8 cellular contexts compared by ENCODE assay signal in the genomic region with DNA sequence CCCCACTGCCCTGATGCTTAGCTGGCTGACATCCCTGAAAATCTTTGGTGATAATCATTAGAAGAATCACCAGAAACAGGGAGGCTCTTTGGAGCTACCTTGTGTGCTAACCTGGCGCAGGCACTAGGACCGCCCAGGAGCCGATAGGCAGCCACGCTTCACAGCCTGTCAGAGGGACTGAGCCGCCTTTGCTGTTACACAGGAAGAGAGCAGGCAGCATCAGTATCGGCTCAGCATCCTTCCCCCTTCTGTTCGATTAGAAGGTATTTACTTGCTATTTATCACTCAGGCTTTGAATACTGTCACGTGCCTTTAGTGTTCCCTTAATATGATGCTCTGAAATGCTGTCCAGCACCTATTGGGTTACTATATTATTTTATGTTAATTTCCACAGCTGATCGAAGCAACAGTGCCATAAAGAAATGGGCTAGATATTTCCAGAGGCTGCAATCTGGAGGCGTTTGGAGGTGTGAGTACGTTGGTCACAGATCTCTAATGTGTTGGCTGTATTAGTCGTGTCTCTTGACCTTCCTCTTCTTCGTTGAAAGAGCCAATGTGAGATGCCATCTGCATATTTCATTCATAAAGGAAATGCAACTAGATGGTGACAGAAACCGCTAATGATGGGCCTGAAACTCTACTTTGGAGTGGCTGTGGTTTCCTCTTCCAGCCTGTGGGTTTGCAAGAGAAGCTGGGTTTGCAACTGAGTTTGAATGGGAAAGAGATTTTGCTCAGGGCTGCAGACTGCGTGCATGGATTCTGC.
DNase-seq lines count a peak whose midpoint lies in the region; ATAC-seq and TF ChIP-seq lines count a peak whose summit lies in the region.
"Had no signal": no experiment of that assay in that cellular context is flagged by ENCODE, and none has a peak within 500 bp of the region (broad histone marks: within the 10 kb centered on the region; RNA-seq: fewer than 3 reads in every experiment).

No MANE protein-coding gene starts in this region.

- DNase-seq in HCEC 1CT (peak; percentile 41), NCI-H510A (lab: John Stamatoyannopoulos, UW) (peak; percentile 25), left ventricle myocardium inferior (no peak)
- peak; percentile 60 for DNase-seq in activated T-helper 2 cell treated with anti-CD3 and anti-CD28 coated beads, Interferon-gamma antibody, Interleukin-2, Interleukin-4, amounts not matched to agents 10 μg/mL and 5 μg/mL and 100 μg/mL, durations not matched to agents 14 hours and 24 hours and 36 hours (ENCODE audit: low spot score)
- peak; percentile 12 for DNase-seq in stimulated activated naive CD4-positive, alpha-beta T cell treated with Interleukin-2 at 50 U/mL for 16 hours (lab: John Stamatoyannopoulos, UW)

- TF ChIP-seq CTCF in left ventricle myocardium inferior (IDR thresholded peaks at IDR 0.05; ENCODE audit: borderline replicate concordance): no peak

- H3K36me3 ChIP-seq in iPS-15b (ENCODE audit: control insufficient read depth, insufficient read depth, low read length): no peaks in the 10 kb centered on the region
- H3K36me3 ChIP-seq in left ventricle myocardium inferior: no peaks in the 10 kb centered on the region

- ATAC-seq in GM18519 (IDR thresholded peaks at IDR 0.05; ENCODE audit: low FRiP score, unreplicated experiment): peak; percentile 87

- no peak overlapping the region for H3K27ac ChIP-seq in left ventricle myocardium inferior (replicated peaks)
- H3K27ac ChIP-seq: SK-N-MC had no signal

- H3K4me1 Mint-ChIP-seq in activated T-helper 2 cell treated with anti-CD3 and anti-CD28 coated beads, Interferon-gamma antibody, Interleukin-2, Interleukin-4, amounts not matched to agents 10 μg/mL and 5 μg/mL and 100 μg/mL, durations not matched to agents 14 hours and 24 hours and 36 hours (ENCODE audit: low read depth): peaks cover 49% of the 10 kb centered on the region

- H3K4me1 ChIP-seq in iPS-15b (ENCODE audit: control insufficient read depth, insufficient read depth, low read length) (no peaks in the 10 kb centered on the region), left ventricle myocardium inferior (no peaks in the 10 kb centered on the region)

- H3K36me3 Mint-ChIP-seq in activated T-helper 2 cell treated with anti-CD3 and anti-CD28 coated beads, Interferon-gamma antibody, Interleukin-2, Interleukin-4, amounts not matched to agents 10 μg/mL and 5 μg/mL and 100 μg/mL, durations not matched to agents 14 hours and 24 hours and 36 hours (ENCODE audit: low read depth): peaks cover 2% of the 10 kb centered on the region

- intact Hi-C loops in activated T-helper 2 cell treated with anti-CD3 and anti-CD28 coated beads, Interferon-gamma antibody, Interleukin-2, Interleukin-4, amounts not matched to agents 10 μg/mL and 5 μg/mL and 100 μg/mL, durations not matched to agents 14 hours and 24 hours and 36 hours (cut with micrococcal nuclease): loop anchor here (1.0 to 10.0 kb wide), 7 partner anchors 19 to 537 kb away; a partner anchor contains a TSS
- intact Hi-C loops in left ventricle myocardium inferior (cut with micrococcal nuclease): no loop called here

- no peak overlapping the region for H3K9ac ChIP-seq in iPS-15b (ENCODE audit: low read depth, low read length)

- H3K9me3 ChIP-seq in iPS-15b (ENCODE audit: control insufficient read depth, insufficient read depth, low read length) (no peaks in the 10 kb centered on the region), left ventricle myocardium inferior (replicated peaks) (no peaks in the 10 kb centered on the region)

- H3K27ac Mint-ChIP-seq in activated T-helper 2 cell treated with anti-CD3 and anti-CD28 coated beads, Interferon-gamma antibody, Interleukin-2, Interleukin-4, amounts not matched to agents 10 μg/mL and 5 μg/mL and 100 μg/mL, durations not matched to agents 14 hours and 24 hours and 36 hours: peak overlapping the region; percentile 4

- H3K27me3 Mint-ChIP-seq in activated T-helper 2 cell treated with anti-CD3 and anti-CD28 coated beads, Interferon-gamma antibody, Interleukin-2, Interleukin-4, amounts not matched to agents 10 μg/mL and 5 μg/mL and 100 μg/mL, durations not matched to agents 14 hours and 24 hours and 36 hours (ENCODE audit: low read depth): peaks cover 43% of the 10 kb centered on the region

- H3K9me3 Mint-ChIP-seq in activated T-helper 2 cell treated with anti-CD3 and anti-CD28 coated beads, Interferon-gamma antibody, Interleukin-2, Interleukin-4, amounts not matched to agents 10 μg/mL and 5 μg/mL and 100 μg/mL, durations not matched to agents 14 hours and 24 hours and 36 hours: no peaks in the 10 kb centered on the region

- H3K4me3 ChIP-seq in iPS-15b (ENCODE audit: low read depth, low read length) (peak overlapping the region; percentile 28), left ventricle myocardium inferior (no peak overlapping the region)
- H3K4me3 ChIP-seq: SK-N-MC had no signal

- peak overlapping the region; percentile 66 for H3K4me3 Mint-ChIP-seq in activated T-helper 2 cell treated with anti-CD3 and anti-CD28 coated beads, Interferon-gamma antibody, Interleukin-2, Interleukin-4, amounts not matched to agents 10 μg/mL and 5 μg/mL and 100 μg/mL, durations not matched to agents 14 hours and 24 hours and 36 hours (ENCODE audit: low read depth)

- H3K27me3 ChIP-seq in iPS-15b (ENCODE audit: control insufficient read depth, insufficient read depth, low read length) (no peaks in the 10 kb centered on the region), left ventricle myocardium inferior (ENCODE audit: low read depth) (peaks cover 29% of the 10 kb centered on the region)
